Comparison of ENCODE assay signal across 1 cellular context in the genomic region with DNA sequence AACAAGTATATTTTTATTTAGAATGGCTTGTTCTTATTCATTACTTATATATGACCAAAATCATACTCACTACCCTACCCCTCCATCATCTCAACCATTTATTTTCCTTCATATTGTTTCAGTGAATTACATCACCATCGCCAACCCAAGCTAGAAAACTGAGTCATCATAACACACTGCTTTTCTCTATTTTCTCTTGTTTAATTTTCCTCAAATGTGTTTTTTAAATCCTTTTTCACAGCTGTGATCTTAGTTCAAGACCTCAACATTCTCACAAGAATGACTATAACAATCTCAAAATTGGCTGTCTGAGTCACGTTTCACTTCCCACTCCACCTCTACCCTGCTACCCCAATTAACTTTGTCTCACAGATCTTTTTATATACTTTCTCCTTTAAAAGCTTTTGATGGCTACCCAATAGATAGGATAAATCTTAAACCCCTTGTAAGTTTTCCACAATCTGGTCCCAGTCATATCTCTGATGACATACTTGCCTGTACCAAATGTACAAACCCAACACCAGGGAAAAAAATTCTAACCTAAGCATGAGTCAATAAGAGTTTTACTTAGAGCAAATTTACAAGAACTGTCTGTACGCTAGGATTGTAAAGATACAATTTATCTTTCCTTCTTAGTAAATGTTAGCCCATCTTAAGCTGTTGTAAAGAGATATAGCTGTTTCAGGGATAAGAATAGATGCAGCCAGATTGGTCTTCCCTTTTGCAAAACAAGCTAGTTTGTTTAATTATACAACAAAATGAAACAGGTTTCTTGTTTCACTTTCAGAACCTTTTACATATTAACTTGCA.
TF ChIP-seq lines count a peak whose summit lies in the region.

No MANE protein-coding gene starts in this region.

TF ChIP-seq in GM12878, 131 proteins besides CTCF, POLR2A, EP300 and RAD21 (continued from another document):
- TF ChIP-seq, protein P1, sequence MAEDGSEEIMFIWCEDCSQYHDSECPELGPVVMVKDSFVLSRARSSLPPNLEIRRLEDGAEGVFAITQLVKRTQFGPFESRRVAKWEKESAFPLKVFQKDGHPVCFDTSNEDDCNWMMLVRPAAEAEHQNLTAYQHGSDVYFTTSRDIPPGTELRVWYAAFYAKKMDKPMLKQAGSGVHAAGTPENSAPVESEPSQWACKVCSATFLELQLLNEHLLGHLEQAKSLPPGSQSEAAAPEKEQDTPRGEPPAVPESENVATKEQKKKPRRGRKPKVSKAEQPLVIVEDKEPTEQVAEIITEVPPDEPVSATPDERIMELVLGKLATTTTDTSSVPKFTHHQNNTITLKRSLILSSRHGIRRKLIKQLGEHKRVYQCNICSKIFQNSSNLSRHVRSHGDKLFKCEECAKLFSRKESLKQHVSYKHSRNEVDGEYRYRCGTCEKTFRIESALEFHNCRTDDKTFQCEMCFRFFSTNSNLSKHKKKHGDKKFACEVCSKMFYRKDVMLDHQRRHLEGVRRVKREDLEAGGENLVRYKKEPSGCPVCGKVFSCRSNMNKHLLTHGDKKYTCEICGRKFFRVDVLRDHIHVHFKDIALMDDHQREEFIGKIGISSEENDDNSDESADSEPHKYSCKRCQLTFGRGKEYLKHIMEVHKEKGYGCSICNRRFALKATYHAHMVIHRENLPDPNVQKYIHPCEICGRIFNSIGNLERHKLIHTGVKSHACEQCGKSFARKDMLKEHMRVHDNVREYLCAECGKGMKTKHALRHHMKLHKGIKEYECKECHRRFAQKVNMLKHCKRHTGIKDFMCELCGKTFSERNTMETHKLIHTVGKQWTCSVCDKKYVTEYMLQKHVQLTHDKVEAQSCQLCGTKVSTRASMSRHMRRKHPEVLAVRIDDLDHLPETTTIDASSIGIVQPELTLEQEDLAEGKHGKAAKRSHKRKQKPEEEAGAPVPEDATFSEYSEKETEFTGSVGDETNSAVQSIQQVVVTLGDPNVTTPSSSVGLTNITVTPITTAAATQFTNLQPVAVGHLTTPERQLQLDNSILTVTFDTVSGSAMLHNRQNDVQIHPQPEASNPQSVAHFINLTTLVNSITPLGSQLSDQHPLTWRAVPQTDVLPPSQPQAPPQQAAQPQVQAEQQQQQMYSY (CRISPR knock-in tag; IDR thresholded peaks at IDR 0.05), result no peak
- TF ChIP-seq DPF2 (IDR thresholded peaks at IDR 0.05), result peak; percentile 77
- no peak for TF ChIP-seq PML (IDR thresholded peaks at IDR 0.05; ENCODE audit: low read length)
- TF ChIP-seq, protein P2, sequence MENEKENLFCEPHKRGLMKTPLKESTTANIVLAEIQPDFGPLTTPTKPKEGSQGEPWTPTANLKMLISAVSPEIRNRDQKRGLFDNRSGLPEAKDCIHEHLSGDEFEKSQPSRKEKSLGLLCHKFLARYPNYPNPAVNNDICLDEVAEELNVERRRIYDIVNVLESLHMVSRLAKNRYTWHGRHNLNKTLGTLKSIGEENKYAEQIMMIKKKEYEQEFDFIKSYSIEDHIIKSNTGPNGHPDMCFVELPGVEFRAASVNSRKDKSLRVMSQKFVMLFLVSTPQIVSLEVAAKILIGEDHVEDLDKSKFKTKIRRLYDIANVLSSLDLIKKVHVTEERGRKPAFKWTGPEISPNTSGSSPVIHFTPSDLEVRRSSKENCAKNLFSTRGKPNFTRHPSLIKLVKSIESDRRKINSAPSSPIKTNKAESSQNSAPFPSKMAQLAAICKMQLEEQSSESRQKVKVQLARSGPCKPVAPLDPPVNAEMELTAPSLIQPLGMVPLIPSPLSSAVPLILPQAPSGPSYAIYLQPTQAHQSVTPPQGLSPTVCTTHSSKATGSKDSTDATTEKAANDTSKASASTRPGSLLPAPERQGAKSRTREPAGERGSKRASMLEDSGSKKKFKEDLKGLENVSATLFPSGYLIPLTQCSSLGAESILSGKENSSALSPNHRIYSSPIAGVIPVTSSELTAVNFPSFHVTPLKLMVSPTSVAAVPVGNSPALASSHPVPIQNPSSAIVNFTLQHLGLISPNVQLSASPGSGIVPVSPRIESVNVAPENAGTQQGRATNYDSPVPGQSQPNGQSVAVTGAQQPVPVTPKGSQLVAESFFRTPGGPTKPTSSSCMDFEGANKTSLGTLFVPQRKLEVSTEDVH (IDR thresholded peaks at IDR 0.05; ENCODE audit: low read depth, partially characterized antibody), result no peak
- TF ChIP-seq STAT3 (IDR thresholded peaks at IDR 0.05; ENCODE audit: low read depth, low read length), result no peak
- TF ChIP-seq KAT2A (conservative IDR thresholded peaks at IDR 0.05; ENCODE audit: control insufficient read depth, low read depth, low read length), result no peak
- TF ChIP-seq CBX3 (IDR thresholded peaks at IDR 0.05; ENCODE audit: borderline replicate concordance, low read depth), result no peak
- no peak for TF ChIP-seq CREM (IDR thresholded peaks at IDR 0.05; ENCODE audit: low read depth)
- 0 out of 2 replicates have a peak, but pooled peaks have one; percentile 25 for TF ChIP-seq NBN (IDR thresholded peaks at IDR 0.05)
- no peak for TF ChIP-seq GATAD2B (conservative IDR thresholded peaks at IDR 0.05; ENCODE audit: low read depth)
- no peak for TF ChIP-seq CEBPB (IDR thresholded peaks at IDR 0.05; ENCODE audit: borderline replicate concordance in 1 of 2, low read depth in 2 of 2, low read length in 2 of 2)
- no peak for TF ChIP-seq SMAD5 (IDR thresholded peaks at IDR 0.05; ENCODE audit: low read depth)
- no peak for TF ChIP-seq MTA3 (IDR thresholded peaks at IDR 0.05; ENCODE audit: borderline replicate concordance, low read length)
- no peak for TF ChIP-seq TAF1 (IDR thresholded peaks at IDR 0.05; ENCODE audit: borderline replicate concordance, low read depth, low read length)
- TF ChIP-seq CREB1 (IDR thresholded peaks at IDR 0.05; ENCODE audit: low read depth), result no peak
- TF ChIP-seq ETV6 (conservative IDR thresholded peaks at IDR 0.05 in 1 of 2, IDR thresholded peaks at IDR 0.05 in 1 of 2; ENCODE audit: borderline replicate concordance in 1 of 2, low read depth in 1 of 2), result no peak
- peak; percentile 41 for TF ChIP-seq MEF2B (IDR thresholded peaks at IDR 0.05; ENCODE audit: partially characterized antibody, poor library complexity, severe bottlenecking)
- no peak for TF ChIP-seq BRCA1 (IDR thresholded peaks at IDR 0.05; ENCODE audit: low read depth, low read length)
- peak; percentile 47; the same call in 1 of the 2 replicates for TF ChIP-seq ZNF217 (IDR thresholded peaks at IDR 0.05)
- TF ChIP-seq SPI1 (IDR thresholded peaks at IDR 0.05; ENCODE audit: borderline replicate concordance, insufficient read depth, low read depth, low read length), result peak; percentile 52; the same call in 1 of the 2 replicates
- TF ChIP-seq, protein P3, sequence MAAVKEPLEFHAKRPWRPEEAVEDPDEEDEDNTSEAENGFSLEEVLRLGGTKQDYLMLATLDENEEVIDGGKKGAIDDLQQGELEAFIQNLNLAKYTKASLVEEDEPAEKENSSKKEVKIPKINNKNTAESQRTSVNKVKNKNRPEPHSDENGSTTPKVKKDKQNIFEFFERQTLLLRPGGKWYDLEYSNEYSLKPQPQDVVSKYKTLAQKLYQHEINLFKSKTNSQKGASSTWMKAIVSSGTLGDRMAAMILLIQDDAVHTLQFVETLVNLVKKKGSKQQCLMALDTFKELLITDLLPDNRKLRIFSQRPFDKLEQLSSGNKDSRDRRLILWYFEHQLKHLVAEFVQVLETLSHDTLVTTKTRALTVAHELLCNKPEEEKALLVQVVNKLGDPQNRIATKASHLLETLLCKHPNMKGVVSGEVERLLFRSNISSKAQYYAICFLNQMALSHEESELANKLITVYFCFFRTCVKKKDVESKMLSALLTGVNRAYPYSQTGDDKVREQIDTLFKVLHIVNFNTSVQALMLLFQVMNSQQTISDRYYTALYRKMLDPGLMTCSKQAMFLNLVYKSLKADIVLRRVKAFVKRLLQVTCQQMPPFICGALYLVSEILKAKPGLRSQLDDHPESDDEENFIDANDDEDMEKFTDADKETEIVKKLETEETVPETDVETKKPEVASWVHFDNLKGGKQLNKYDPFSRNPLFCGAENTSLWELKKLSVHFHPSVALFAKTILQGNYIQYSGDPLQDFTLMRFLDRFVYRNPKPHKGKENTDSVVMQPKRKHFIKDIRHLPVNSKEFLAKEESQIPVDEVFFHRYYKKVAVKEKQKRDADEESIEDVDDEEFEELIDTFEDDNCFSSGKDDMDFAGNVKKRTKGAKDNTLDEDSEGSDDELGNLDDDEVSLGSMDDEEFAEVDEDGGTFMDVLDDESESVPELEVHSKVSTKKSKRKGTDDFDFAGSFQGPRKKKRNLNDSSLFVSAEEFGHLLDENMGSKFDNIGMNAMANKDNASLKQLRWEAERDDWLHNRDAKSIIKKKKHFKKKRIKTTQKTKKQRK (IDR thresholded peaks at IDR 0.05; ENCODE audit: low read depth, low read length), result no peak
- no peak for TF ChIP-seq ZNF24 (IDR thresholded peaks at IDR 0.05)
- peak; percentile 79 to 88 for TF ChIP-seq BHLHE40 (IDR thresholded peaks at IDR 0.05; ENCODE audit: borderline replicate concordance in 1 of 2, low read depth in 2 of 2, low read length in 1 of 2)
- no peak for TF ChIP-seq CBFB (IDR thresholded peaks at IDR 0.05; ENCODE audit: low read depth)
- no peak for TF ChIP-seq NFXL1 (IDR thresholded peaks at IDR 0.05; ENCODE audit: borderline replicate concordance)
- TF ChIP-seq ZSCAN29 (IDR thresholded peaks at IDR 0.05), result no peak
- no peak for TF ChIP-seq JUNB (IDR thresholded peaks at IDR 0.05)
- TF ChIP-seq, protein P4, sequence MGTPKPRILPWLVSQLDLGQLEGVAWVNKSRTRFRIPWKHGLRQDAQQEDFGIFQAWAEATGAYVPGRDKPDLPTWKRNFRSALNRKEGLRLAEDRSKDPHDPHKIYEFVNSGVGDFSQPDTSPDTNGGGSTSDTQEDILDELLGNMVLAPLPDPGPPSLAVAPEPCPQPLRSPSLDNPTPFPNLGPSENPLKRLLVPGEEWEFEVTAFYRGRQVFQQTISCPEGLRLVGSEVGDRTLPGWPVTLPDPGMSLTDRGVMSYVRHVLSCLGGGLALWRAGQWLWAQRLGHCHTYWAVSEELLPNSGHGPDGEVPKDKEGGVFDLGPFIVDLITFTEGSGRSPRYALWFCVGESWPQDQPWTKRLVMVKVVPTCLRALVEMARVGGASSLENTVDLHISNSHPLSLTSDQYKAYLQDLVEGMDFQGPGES (IDR thresholded peaks at IDR 0.05), result no peak
- peak; percentile 84 for TF ChIP-seq ATF7 (IDR thresholded peaks at IDR 0.05; ENCODE audit: low read depth)
- no peak for TF ChIP-seq MYC (IDR thresholded peaks at IDR 0.05; ENCODE audit: insufficient read depth, insufficient read length, insufficient replicate concordance, low read length, severe bottlenecking)
- TF ChIP-seq GABPA (IDR thresholded peaks at IDR 0.05; ENCODE audit: low read depth), result no peak
- no peak for TF ChIP-seq CBX5 (IDR thresholded peaks at IDR 0.05; ENCODE audit: low read depth)
- TF ChIP-seq MEF2A (IDR thresholded peaks at IDR 0.05; ENCODE audit: insufficient read depth, low read depth, low read length), result 0 out of 2 replicates have a peak, but pooled peaks have one; percentile 20
